In genomic region chr6:85460951-85461805, GRCh38 we compare ENCODE assay signal across 8 cellular contexts. TPM values are rescaled to one million over a fixed set of nuclear protein-coding genes. Genes with fewer than 3 reads are reported as not detected.
DNase-seq lines count a peak whose midpoint lies in the region; ATAC-seq and TF ChIP-seq lines count a peak whose summit lies in the region.

No MANE protein-coding gene starts in this region.

- H3K4me3 ChIP-seq in spleen = no peak overlapping the region

- no peaks in the 10 kb centered on the region for H3K9me3 Mint-ChIP-seq in HFFc6
- H3K9me3 Mint-ChIP-seq in chondrocyte (ENCODE audit: low read depth) = no peaks in the 10 kb centered on the region

- H3K36me3 ChIP-seq in spleen = no peaks in the 10 kb centered on the region

- intact Hi-C loops in spleen (cut with DNase I; ENCODE audit: low total_unique reads) = no loop called here

- H3K36me3 Mint-ChIP-seq in HFFc6 (ENCODE audit: low read depth) = peaks cover 34% of the 10 kb centered on the region
- no peaks in the 10 kb centered on the region for H3K36me3 Mint-ChIP-seq in chondrocyte (ENCODE audit: low read depth)

- peaks cover 100% of the 10 kb centered on the region for H3K4me1 Mint-ChIP-seq in HFFc6 (ENCODE audit: low read depth)
- H3K4me1 Mint-ChIP-seq in chondrocyte (ENCODE audit: low read depth) = peaks cover 95% of the 10 kb centered on the region

- no peaks in the 10 kb centered on the region for H3K9me3 ChIP-seq in spleen

- DNase-seq in HFFc6 (peak; percentile 28), NAMALWA (ENCODE audit: low spot score) (peak; percentile 21), chondrocyte (ENCODE audit: low spot score) (no peak), spleen (no peak), retina (no peak), OCI-M2 (lab: John Stamatoyannopoulos, UW; ENCODE audit: unreplicated experiment) (no peak), cerebellar nuclear complex (lab: John Stamatoyannopoulos, UW) (no peak)

- H3K4me1 ChIP-seq in spleen = peaks cover 25 to 99% (median 67%) of the 10 kb centered on the region in 6 donors

- H3K4me3 Mint-ChIP-seq in HFFc6 (peak overlapping the region; percentile 20; the same call in 1 of the 2 replicates), chondrocyte (ENCODE audit: unreplicated experiment) (no peak overlapping the region)

- 26 to 30% (median 28%) methylated on average over 3 of the region's 3 CpGs for WGBS in spleen, 5 donors

- H3K27me3 ChIP-seq in spleen (replicated peaks in 1 of 7) = no peaks in the 10 kb centered on the region

- peak overlapping the region; percentile 55 to 85 (median 78) for H3K27ac ChIP-seq in spleen

- TF ChIP-seq POLR2A in spleen (IDR thresholded peaks at IDR 0.05) = no peak

- peaks cover 4% of the 10 kb centered on the region; the same call in 1 of the 2 replicates for H3K27me3 Mint-ChIP-seq in HFFc6 (ENCODE audit: insufficient read depth)
- H3K27me3 Mint-ChIP-seq in chondrocyte (ENCODE audit: low read depth) = no peaks in the 10 kb centered on the region

- TF ChIP-seq CTCF in HFFc6 (IDR thresholded peaks at IDR 0.05) = no peak
- no peak for TF ChIP-seq CTCF in chondrocyte (IDR thresholded peaks at IDR 0.05)
- no peak for TF ChIP-seq CTCF in spleen (IDR thresholded peaks at IDR 0.05 in 8 of 11, conservative IDR thresholded peaks at IDR 0.05 in 3 of 11)

- H3K27ac Mint-ChIP-seq in HFFc6 = peak overlapping the region; percentile 98
- H3K27ac Mint-ChIP-seq in chondrocyte (ENCODE audit: unreplicated experiment) = peak overlapping the region; percentile 50

- ATAC-seq in GM18861 (IDR thresholded peaks at IDR 0.05; ENCODE audit: unreplicated experiment) = peak; percentile 86

RNA-seq across cellular contexts. Expression of gene NT5E, which starts 11.3 kb away (rescaled TPM):
- total RNA-seq in HFFc6 (2021; fragmentation: NEBNext Ultra II Directional; extraction: Animal tissue kit (Norgen Biotek cat#: 25700)) = 100 to 1,000 TPM; 263 to 375 (median 316) TPM
- total RNA-seq in chondrocyte = 43.1 to 49.0 TPM (median 48.7 TPM) in 3 replicates
- total RNA-seq in spleen = 10 to 100 TPM; 13.7 to 32.2 (median 20.3) TPM
- polyA plus RNA-seq in spleen = 10 to 100 TPM in 2 of 3 donors, 1 to 10 TPM in 1; 8.4 to 13.4 (median 10.7) TPM

Comparison
In these comparisons a context has a peak if more than half of its experiments do, and no peak if none do; other contexts are left out.
1. DNase-seq: peak in HFFc6 (single experiment) and NAMALWA (single experiment); none in chondrocyte (single experiment), spleen (single experiment), retina (single experiment), OCI-M2 (single experiment) and cerebellar nuclear complex (0 of 2).